Comparison of ENCODE assay signal across 20 cellular contexts in genomic region chr17:51818777-51819176, GRCh38.
"Had no signal": no experiment of that assay in that cellular context is flagged by ENCODE, and none has a peak within 500 bp of the region (broad histone marks: within the 10 kb centered on the region; RNA-seq: fewer than 3 reads in every experiment).

No MANE protein-coding gene starts in this region.

- H3K4me3 ChIP-seq: lower lobe of right lung, prostate gland, spleen, testis, upper lobe of left lung had no signal

- H3K27me3 Mint-ChIP-seq: activated naive CD8-positive, alpha-beta T cell treated with anti-CD3 and anti-CD28 coated beads, Interleukin-2, amount 10 ng/mL, durations not matched to agents 7 days and 5 days had no signal

- DNase-seq: activated CD4-positive, alpha-beta T cell treated with anti-CD3 and anti-CD28 coated beads for 48 hours; activated CD8-positive, alpha-beta memory T cell treated with anti-CD3 and anti-CD28 coated beads, Interleukin-2, amount 50 U/mL, for 4 hours; activated CD8-positive, alpha-beta T cell treated with anti-CD3 and anti-CD28 coated beads, Interleukin-2, amount 10 ng/mL, durations not matched to agents 7 days and 5 days; activated naive CD4-positive, alpha-beta T cell; activated naive CD8-positive, alpha-beta T cell treated with anti-CD3 and anti-CD28 coated beads, Interleukin-2, amount 10 ng/mL, durations not matched to agents 7 days and 5 days; brain microvascular endothelial cell; effector CD8-positive, alpha-beta T cell; foreskin fibroblast; left colon; lower lobe of right lung; spleen; stimulated activated naive CD8-positive, alpha-beta T cell treated with anti-CD3 and anti-CD28 coated beads, Interleukin-15, amount 100 ng/mL, for 72 hours; testis; upper lobe of left lung had no signal

- H3K4me1 ChIP-seq: lower lobe of right lung, prostate gland, spleen, testis, upper lobe of left lung had no signal

- H3K27ac Mint-ChIP-seq: activated CD8-positive, alpha-beta T cell treated with anti-CD3 and anti-CD28 coated beads, Interleukin-2, amount 10 ng/mL, durations not matched to agents 7 days and 5 days; activated naive CD8-positive, alpha-beta T cell treated with anti-CD3 and anti-CD28 coated beads, Interleukin-2, amount 10 ng/mL, durations not matched to agents 7 days and 5 days; mesothelial cell of epicardium; stimulated activated naive CD8-positive, alpha-beta T cell treated with anti-CD3 and anti-CD28 coated beads, Interleukin-15, amount 100 ng/mL, for 72 hours; WTC11 had no signal

- H3K36me3 Mint-ChIP-seq: activated naive CD8-positive, alpha-beta T cell treated with anti-CD3 and anti-CD28 coated beads, Interleukin-2, amount 10 ng/mL, durations not matched to agents 7 days and 5 days; mesothelial cell of epicardium had no signal

- H3K27me3 ChIP-seq: brain microvascular endothelial cell, spleen, testis, upper lobe of left lung had no signal

- H3K9me3 Mint-ChIP-seq: activated naive CD8-positive, alpha-beta T cell treated with anti-CD3 and anti-CD28 coated beads, Interleukin-2, amount 10 ng/mL, durations not matched to agents 7 days and 5 days; mesothelial cell of epicardium; neural crest cell; stimulated activated naive CD8-positive, alpha-beta T cell treated with anti-CD3 and anti-CD28 coated beads, Interleukin-15, amount 100 ng/mL, for 72 hours had no signal

- ATAC-seq: activated CD8-positive, alpha-beta T cell treated with anti-CD3 and anti-CD28 coated beads, Interleukin-2, amount 10 ng/mL, durations not matched to agents 7 days and 5 days; left colon; lower lobe of right lung; sciatic nerve; stimulated activated naive CD8-positive, alpha-beta T cell treated with anti-CD3 and anti-CD28 coated beads, Interleukin-15, amount 100 ng/mL, for 72 hours; WTC11 had no signal

- H3K4me1 Mint-ChIP-seq: activated naive CD8-positive, alpha-beta T cell treated with anti-CD3 and anti-CD28 coated beads, Interleukin-2, amount 10 ng/mL, durations not matched to agents 7 days and 5 days; central memory CD8-positive, alpha-beta T cell; mesothelial cell of epicardium; stimulated activated naive CD8-positive, alpha-beta T cell treated with anti-CD3 and anti-CD28 coated beads, Interleukin-15, amount 100 ng/mL, for 72 hours had no signal

- H3K36me3 ChIP-seq: brain microvascular endothelial cell, lower lobe of right lung, prostate gland, spleen, upper lobe of left lung had no signal

- H3K4me3 Mint-ChIP-seq: activated CD8-positive, alpha-beta T cell treated with anti-CD3 and anti-CD28 coated beads, Interleukin-2, amount 10 ng/mL, durations not matched to agents 7 days and 5 days; activated naive CD8-positive, alpha-beta T cell treated with anti-CD3 and anti-CD28 coated beads, Interleukin-2, amount 10 ng/mL, durations not matched to agents 7 days and 5 days; central memory CD8-positive, alpha-beta T cell; mesothelial cell of epicardium; neural crest cell; stimulated activated naive CD8-positive, alpha-beta T cell treated with anti-CD3 and anti-CD28 coated beads, Interleukin-15, amount 100 ng/mL, for 72 hours; WTC11 had no signal

- H3K27ac ChIP-seq: brain microvascular endothelial cell, lower lobe of right lung, prostate gland, spleen, testis, upper lobe of left lung had no signal

- H3K9me3 ChIP-seq: lower lobe of right lung, prostate gland, spleen, testis, upper lobe of left lung had no signal
